19 cellular contexts compared by ENCODE assay signal in the genomic region with DNA sequence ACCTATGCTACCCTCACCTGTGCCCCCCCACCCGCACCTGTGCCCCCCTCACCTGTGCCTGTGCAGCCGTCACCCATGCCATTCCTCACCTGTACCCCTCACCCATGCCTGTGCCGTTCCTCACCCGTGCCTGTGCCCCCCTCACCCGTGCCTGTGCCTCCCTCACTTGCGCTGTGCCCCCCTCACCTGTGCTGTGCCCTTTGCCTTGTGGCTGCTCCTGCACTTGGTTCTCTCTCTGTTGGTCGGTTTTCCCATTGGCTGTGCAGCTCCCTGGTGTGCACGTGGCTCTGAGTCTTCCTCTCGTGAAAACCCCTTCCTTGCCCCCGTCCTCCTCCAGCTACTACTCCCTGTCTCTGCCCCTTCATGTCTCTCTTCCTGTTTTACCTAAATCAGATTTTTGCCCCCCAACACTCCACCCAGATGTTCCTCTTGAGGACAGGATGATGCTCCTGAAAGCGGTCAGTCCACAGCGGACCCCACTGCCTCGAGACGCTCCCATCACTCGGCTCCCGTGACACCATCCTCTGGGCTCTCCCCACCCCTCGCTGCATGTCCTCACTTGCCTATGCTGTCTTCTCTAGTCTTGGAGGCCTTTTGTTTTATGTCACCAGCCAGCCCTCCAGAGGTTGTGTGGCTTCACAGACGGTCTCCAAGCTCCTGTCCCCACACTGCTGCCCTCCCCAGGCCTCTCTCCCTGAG. TPM values are rescaled to one million over a fixed set of nuclear protein-coding genes. Genes with fewer than 3 reads are reported as not detected.
DNase-seq lines count a peak whose midpoint lies in the region; ATAC-seq, FAIRE-seq and TF ChIP-seq lines count a peak whose summit lies in the region.
"Had no signal": no experiment of that assay in that cellular context is flagged by ENCODE, and none has a peak within 500 bp of the region (broad histone marks: within the 10 kb centered on the region; RNA-seq: fewer than 3 reads in every experiment).

No MANE protein-coding gene starts in this region.

- H2AFZ ChIP-seq in GM23338, result no peak overlapping the region
- H2AFZ ChIP-seq: parathyroid adenoma had no signal

- H3K4me1 ChIP-seq in GM23338 (ENCODE audit: insufficient read depth), result peaks cover 15% of the 10 kb centered on the region
- peaks cover 8 to 25% of the 10 kb centered on the region in 2 donors for H3K4me1 ChIP-seq in kidney (ENCODE audit: control insufficient read depth in 1 of 2, insufficient read depth in 1 of 2, low read depth in 1 of 2, low read length in 2 of 2)
- H3K4me1 ChIP-seq: parathyroid adenoma had no signal

- H3K9me3 ChIP-seq in kidney (ENCODE audit: control insufficient read depth in 1 of 2, low read length in 2 of 2), result no peaks in the 10 kb centered on the region
- H3K9me3 ChIP-seq: SJCRH30 had no signal

- no peak overlapping the region; the same call in 2 of the 3 replicates for H3K4me3 Mint-ChIP-seq in GM23338
- no peak overlapping the region for H3K4me3 Mint-ChIP-seq in activated CD8-positive, alpha-beta T cell treated with anti-CD3 and anti-CD28 coated beads, Interleukin-2, amount 10 ng/mL, durations not matched to agents 7 days and 5 days
- H3K4me3 Mint-ChIP-seq: activated CD4-positive, alpha-beta T cell treated with anti-CD3 and anti-CD28 coated beads, Interleukin-2, amount 10 ng/mL, durations not matched to agents 7 days and 5 days; activated T-cell treated with anti-CD3 and anti-CD28 coated beads, Interleukin-2, amount 50 U/mL, for 72 hours had no signal

- no peaks in the 10 kb centered on the region for H3K9me3 Mint-ChIP-seq in GM23338
- no peaks in the 10 kb centered on the region for H3K9me3 Mint-ChIP-seq in activated CD8-positive, alpha-beta T cell treated with anti-CD3 and anti-CD28 coated beads, Interleukin-2, amount 10 ng/mL, durations not matched to agents 7 days and 5 days (ENCODE audit: insufficient read depth)
- H3K9me3 Mint-ChIP-seq: activated CD4-positive, alpha-beta T cell treated with anti-CD3 and anti-CD28 coated beads, Interleukin-2, amount 10 ng/mL, durations not matched to agents 7 days and 5 days; activated T-cell treated with anti-CD3 and anti-CD28 coated beads, Interleukin-2, amount 50 U/mL, for 72 hours had no signal

- intact Hi-C loops in kidney (cut with DNase I), result no loop called here
- intact Hi-C loops in posterior vena cava (cut with DNase I), result no loop called here

- H3K27me3 ChIP-seq in GM23338 (ENCODE audit: insufficient read depth), result no peaks in the 10 kb centered on the region
- H3K27me3 ChIP-seq: SJCRH30 had no signal

- no peak overlapping the region for H3K9ac ChIP-seq in kidney (ENCODE audit: low read length in 2 of 2)
- H3K9ac ChIP-seq: parathyroid adenoma had no signal

- FAIRE-seq in kidney (lab: Jason Lieb, UNC), result no peak

- H3K36me3 ChIP-seq in GM23338 (ENCODE audit: insufficient read depth), result no peaks in the 10 kb centered on the region
- H3K36me3 ChIP-seq in kidney (ENCODE audit: control insufficient read depth in 1 of 2, insufficient read depth in 2 of 2, low read length in 2 of 2), result peaks cover 12 to 20% of the 10 kb centered on the region in 2 donors

- H3K4me2 ChIP-seq in GM23338, result no peak overlapping the region

- no peaks in the 10 kb centered on the region for H3K9me2 ChIP-seq in GM23338 (ENCODE audit: insufficient read depth)

- peaks cover 92% of the 10 kb centered on the region for H3K79me2 ChIP-seq in GM23338 (replicated peaks; ENCODE audit: insufficient read depth)

- H3K4me3 ChIP-seq in GM23338 (no peak overlapping the region), kidney (ENCODE audit: low read length in 2 of 2) (no peak overlapping the region), foreskin fibroblast (ENCODE audit: low read depth in 1 of 2, low read length in 2 of 2) (no peak overlapping the region)
- H3K4me3 ChIP-seq: SJCRH30 had no signal

- no peak for TF ChIP-seq CTCF in GM23338 (conservative IDR thresholded peaks at IDR 0.05; ENCODE audit: low read depth in 2 of 2)
- TF ChIP-seq CTCF in kidney (IDR thresholded peaks at IDR 0.05; ENCODE audit: borderline replicate concordance, extremely low read depth, insufficient read depth), result no peak
- TF ChIP-seq CTCF in foreskin fibroblast (IDR thresholded peaks at IDR 0.05; ENCODE audit: low read depth, low read length), result no peak

- DNase-seq in GM23338 (ENCODE audit: low spot score) (no peak), kidney (peak; percentile 42), posterior vena cava (ENCODE audit: low spot score) (peak; percentile 57), foreskin fibroblast (no peak), NCI-H2029 treated with DMSO at 0.1 percent for 48 hours (lab: John Stamatoyannopoulos, UW) (no peak)
- DNase-seq in activated CD8-positive, alpha-beta T cell treated with anti-CD3 and anti-CD28 coated beads, Interleukin-2, amount 10 ng/mL, durations not matched to agents 7 days and 5 days, result no peak
- DNase-seq: activated CD4-positive, alpha-beta T cell treated with anti-CD3 and anti-CD28 coated beads, Interleukin-2, amount 10 ng/mL, durations not matched to agents 7 days and 5 days; activated T-cell treated with anti-CD3 and anti-CD28 coated beads, Interleukin-2, amount 50 U/mL, for 72 hours; C1 segment of cervical spinal cord; DND-41; GOT3; NCI-H1417; NCI-H446; SJCRH30; substantia nigra; T-helper 9 cell had no signal

- ATAC-seq in GM23338, result no peak
- no peak for ATAC-seq in activated CD8-positive, alpha-beta T cell treated with anti-CD3 and anti-CD28 coated beads, Interleukin-2, amount 10 ng/mL, durations not matched to agents 7 days and 5 days
- no peak for ATAC-seq in GM18909 (IDR thresholded peaks at IDR 0.05; ENCODE audit: poor library complexity, unreplicated experiment)
- ATAC-seq in HG02973 (IDR thresholded peaks at IDR 0.05; ENCODE audit: unreplicated experiment), result no peak
- ATAC-seq: activated T-cell treated with anti-CD3 and anti-CD28 coated beads, Interleukin-2, amount 50 U/mL, for 72 hours had no signal

- peaks cover 13% of the 10 kb centered on the region for H3K27me3 Mint-ChIP-seq in GM23338 (ENCODE audit: insufficient read depth, low read depth, poor library complexity)
- no peaks in the 10 kb centered on the region for H3K27me3 Mint-ChIP-seq in activated CD8-positive, alpha-beta T cell treated with anti-CD3 and anti-CD28 coated beads, Interleukin-2, amount 10 ng/mL, durations not matched to agents 7 days and 5 days (ENCODE audit: low read depth)
- H3K27me3 Mint-ChIP-seq: activated CD4-positive, alpha-beta T cell treated with anti-CD3 and anti-CD28 coated beads, Interleukin-2, amount 10 ng/mL, durations not matched to agents 7 days and 5 days had no signal

- POLR2A ChIA-PET in activated CD8-positive, alpha-beta T cell treated with anti-CD3 and anti-CD28 coated beads, Interleukin-2, amount 10 ng/mL, durations not matched to agents 7 days and 5 days (lab: Charles Lee), result interaction anchor here (0.7 kb wide), 1 partner anchor 22 kb away, joined by 3 read pairs; no protein-coding TSS in a partner anchor

- H4K20me1 ChIP-seq in GM23338 (replicated peaks; ENCODE audit: insufficient read depth), result peaks cover 40% of the 10 kb centered on the region

- peaks cover 47% of the 10 kb centered on the region for H3K4me1 Mint-ChIP-seq in GM23338
- peaks cover 38% of the 10 kb centered on the region for H3K4me1 Mint-ChIP-seq in activated CD8-positive, alpha-beta T cell treated with anti-CD3 and anti-CD28 coated beads, Interleukin-2, amount 10 ng/mL, durations not matched to agents 7 days and 5 days (ENCODE audit: low read depth)

- no peaks in the 10 kb centered on the region for H3F3A ChIP-seq in GM23338 (replicated peaks; ENCODE audit: low read depth)

- H3K27ac ChIP-seq in GM23338 (ENCODE audit: low read depth) (no peak overlapping the region), kidney (ENCODE audit: low read depth in 2 of 2, low read length in 2 of 2) (no peak overlapping the region)
- H3K27ac ChIP-seq: parathyroid adenoma, SJCRH30 had no signal

- peak overlapping the region; percentile 79; the same call in 1 of the 2 replicates for H3K27ac Mint-ChIP-seq in GM23338
- peak overlapping the region; percentile 35 for H3K27ac Mint-ChIP-seq in activated CD8-positive, alpha-beta T cell treated with anti-CD3 and anti-CD28 coated beads, Interleukin-2, amount 10 ng/mL, durations not matched to agents 7 days and 5 days
- H3K27ac Mint-ChIP-seq: activated T-cell treated with anti-CD3 and anti-CD28 coated beads, Interleukin-2, amount 50 U/mL, for 72 hours had no signal

- H3K36me3 Mint-ChIP-seq in GM23338 (ENCODE audit: low read depth), result peaks cover 32% of the 10 kb centered on the region
- peaks cover 45% of the 10 kb centered on the region for H3K36me3 Mint-ChIP-seq in activated CD8-positive, alpha-beta T cell treated with anti-CD3 and anti-CD28 coated beads, Interleukin-2, amount 10 ng/mL, durations not matched to agents 7 days and 5 days (ENCODE audit: low read depth)

- CTCF ChIA-PET in activated CD8-positive, alpha-beta T cell treated with anti-CD3 and anti-CD28 coated beads, Interleukin-2, amount 10 ng/mL, durations not matched to agents 7 days and 5 days (lab: Charles Lee), result interaction anchor here (1.0 kb wide), 1 partner anchor 10 kb away, joined by 3 read pairs; no protein-coding TSS in a partner anchor

TF ChIP-seq in GM23338, 12 proteins besides CTCF, POLR2A, EP300 and RAD21 (continues in another document):
- TF ChIP-seq POLR2AphosphoS5 (IDR thresholded peaks at IDR 0.05; ENCODE audit: low read depth) (no peak), JUNB (IDR thresholded peaks at IDR 0.05; ENCODE audit: unreplicated experiment) (no peak), EZH2 (IDR thresholded peaks at IDR 0.05; ENCODE audit: low read depth, unreplicated experiment) (no peak)

RNA-seq across cellular contexts. Expression of gene MAEA, which starts 6.8 kb away (rescaled TPM):
- 99.0 and 120 TPM in 2 replicates for total RNA-seq in GM23338 (2014; rRNA removed; shearing (Covaris generic))
- polyA plus RNA-seq in GM23338 (2016; fragmentation: Nextera tagmentation; extraction: Ambion mirVana) (48.3 and 49.8 TPM in 2 replicates), kidney (ENCODE audit: insufficient read depth, low read depth, low replicate concordance) (65.0 TPM)
- 10 to 100 TPM; 60.3 to 65.1 TPM for total RNA-seq in activated CD8-positive, alpha-beta T cell treated with anti-CD3 and anti-CD28 coated beads, Interleukin-2, amount 10 ng/mL, durations not matched to agents 7 days and 5 days
- total RNA-seq in kidney (75.2 TPM), posterior vena cava (10 to 100 TPM; 37.5 to 43.7 TPM)

RNA-seq across cellular contexts. Expression of gene CTBP1, which starts 47.5 kb away (rescaled TPM):
- total RNA-seq in GM23338 (2014; rRNA removed; shearing (Covaris generic)), result 125 and 192 TPM in 2 replicates
- 74.0 and 89.2 TPM in 2 replicates for polyA plus RNA-seq in GM23338 (2016; fragmentation: Nextera tagmentation; extraction: Ambion mirVana)
- total RNA-seq in activated CD8-positive, alpha-beta T cell treated with anti-CD3 and anti-CD28 coated beads, Interleukin-2, amount 10 ng/mL, durations not matched to agents 7 days and 5 days, result 100 to 1,000 TPM; 214 to 217 TPM
- 170 TPM for total RNA-seq in kidney
- 96.1 TPM for polyA plus RNA-seq in kidney (ENCODE audit: insufficient read depth, low read depth, low replicate concordance)
- 100 to 1,000 TPM; 109 to 113 TPM for total RNA-seq in posterior vena cava

RNA-seq across cellular contexts. Expression of gene UVSSA, which starts 50.5 kb away (rescaled TPM):
- 11.8 and 27.7 TPM in 2 replicates for total RNA-seq in GM23338 (2014; rRNA removed; shearing (Covaris generic))
- polyA plus RNA-seq in GM23338 (2016; fragmentation: Nextera tagmentation; extraction: Ambion mirVana) (5.9 and 6.5 TPM in 2 replicates), kidney (ENCODE audit: insufficient read depth, low read depth, low replicate concordance) (5.2 TPM)
- 10 to 100 TPM; 16.7 to 17.0 TPM for total RNA-seq in activated CD8-positive, alpha-beta T cell treated with anti-CD3 and anti-CD28 coated beads, Interleukin-2, amount 10 ng/mL, durations not matched to agents 7 days and 5 days
- total RNA-seq in kidney (32.5 TPM), posterior vena cava (10 to 100 TPM; 14.3 to 14.7 TPM)

Comparison
In these comparisons a context has a peak if more than half of its experiments do, and no peak if none do; other contexts are left out.
1. DNase-seq: peak in kidney (single experiment) and posterior vena cava (single experiment); none in GM23338 (single experiment), activated CD8-positive, alpha-beta T cell treated with anti-CD3 and anti-CD28 coated beads, Interleukin-2, amount 10 ng/mL, durations not matched to agents 7 days and 5 days (single experiment), foreskin fibroblast (0 of 2) and NCI-H2029 treated with DMSO at 0.1 percent for 48 hours (single experiment).